In the genomic region with DNA sequence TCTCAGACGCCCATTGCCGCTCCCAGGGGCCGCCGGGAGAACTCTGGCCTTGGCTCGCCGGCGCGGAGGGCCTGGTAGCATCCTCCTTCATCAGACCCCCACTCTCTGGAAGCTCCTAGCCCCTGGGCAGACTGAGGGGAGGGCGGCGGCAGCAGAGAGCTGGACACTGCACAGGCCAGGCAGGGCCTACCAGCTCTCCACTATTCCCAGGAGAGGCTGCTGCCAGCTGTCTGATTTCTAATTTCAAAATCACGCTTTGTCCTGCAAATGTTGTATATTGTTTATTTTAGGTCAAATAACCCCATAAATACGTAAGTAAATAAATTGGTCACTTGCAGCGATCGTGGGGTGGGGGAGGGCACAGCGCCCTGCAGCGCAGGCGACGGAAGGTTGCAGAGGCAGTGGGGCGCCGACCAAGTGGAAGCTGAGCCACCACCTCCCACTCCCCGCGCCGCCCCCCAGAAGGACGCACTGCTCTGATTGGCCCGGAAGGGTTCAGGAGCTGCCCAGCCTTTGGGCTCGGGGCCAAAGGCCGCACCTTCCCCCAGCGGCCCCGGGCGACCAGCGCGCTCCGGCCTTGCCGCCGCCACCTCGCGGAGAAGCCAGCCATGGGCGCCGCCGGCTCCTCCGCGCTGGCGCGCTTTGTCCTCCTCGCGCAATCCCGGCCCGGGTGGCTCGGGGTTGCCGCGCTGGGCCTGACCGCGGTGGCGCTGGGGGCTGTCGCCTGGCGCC, we compare ENCODE assay signal across 8 cellular contexts. TPM values are rescaled to one million over a fixed set of nuclear protein-coding genes. Genes with fewer than 3 reads are reported as not detected.
DNase-seq lines count a peak whose midpoint lies in the region; ATAC-seq and TF ChIP-seq lines count a peak whose summit lies in the region.

Gene MTARC1 (plus strand): TSS at position 577 of the 732 bp plus-strand sequence. CDS start 32 bp downstream, at position 609.

- no peaks in the 10 kb centered on the region for H3K9me3 Mint-ChIP-seq in activated T-cell treated with anti-CD3 and anti-CD28 coated beads, Interleukin-2, amount 50 U/mL, for 4 hours

- H3K4me1 Mint-ChIP-seq in activated T-cell treated with anti-CD3 and anti-CD28 coated beads, Interleukin-2, amount 50 U/mL, for 4 hours (ENCODE audit: low read depth) = peaks cover 3% of the 10 kb centered on the region

- intact Hi-C loops in ascending aorta (cut with DNase I) (loop anchor here (5.0 kb wide), 1 partner anchor 54 kb away; no protein-coding TSS in a partner anchor), psoas muscle (cut with DNase I) (no loop called here)

- H3K4me3 Mint-ChIP-seq in activated T-cell treated with anti-CD3 and anti-CD28 coated beads, Interleukin-2, amount 50 U/mL, for 4 hours = no peak within 1 kb of the TSS

- H3K27ac ChIP-seq in ascending aorta = peak within 1 kb of the TSS; percentile 73 to 77
- peak within 1 kb of the TSS; percentile 76 for H3K27ac ChIP-seq in psoas muscle

- ATAC-seq in activated T-cell treated with anti-CD3 and anti-CD28 coated beads, Interleukin-2, amount 50 U/mL, for 4 hours = peak; percentile 38 to 70
- peak; percentile 48 for ATAC-seq in HG02970 (IDR thresholded peaks at IDR 0.05; ENCODE audit: low FRiP score, unreplicated experiment)
- ATAC-seq in psoas muscle = peak; percentile 77 to 94 (median 88)

- H3K36me3 ChIP-seq in ascending aorta (no peaks in the 10 kb centered on the region), psoas muscle (ENCODE audit: insufficient read depth in 1 of 2, low read depth in 1 of 2) (peaks cover 0 to 28% of the 10 kb centered on the region in 2 donors)

- H3K9me3 ChIP-seq in ascending aorta (no peaks in the 10 kb centered on the region), psoas muscle (no peaks in the 10 kb centered on the region)

- H3K27me3 Mint-ChIP-seq in activated T-cell treated with anti-CD3 and anti-CD28 coated beads, Interleukin-2, amount 50 U/mL, for 4 hours (ENCODE audit: low read depth) = peaks cover 53% of the 10 kb centered on the region

- 1 to 3% (median 1%) methylated on average over 39 to 56 of the region's 56 CpGs for WGBS in psoas muscle, 3 donors

- H3K4me3 ChIP-seq in ascending aorta (peak within 1 kb of the TSS; percentile 78), psoas muscle (peak within 1 kb of the TSS; percentile 75)

- no peaks in the 10 kb centered on the region for H3K36me3 Mint-ChIP-seq in activated T-cell treated with anti-CD3 and anti-CD28 coated beads, Interleukin-2, amount 50 U/mL, for 4 hours (ENCODE audit: insufficient read depth)

- peak in 1 of 3 experiments; percentile 5 for TF ChIP-seq CTCF in ascending aorta (IDR thresholded peaks at IDR 0.05)
- TF ChIP-seq CTCF in psoas muscle (IDR thresholded peaks at IDR 0.05) = peak; percentile 27

- H3K27me3 ChIP-seq in ascending aorta = no peaks in the 10 kb centered on the region
- H3K27me3 ChIP-seq in psoas muscle (ENCODE audit: insufficient read depth in 3 of 3, low read length in 2 of 3) = no peaks in the 10 kb centered on the region

- peaks cover 7 to 18% of the 10 kb centered on the region in 2 donors for H3K4me1 ChIP-seq in ascending aorta
- peaks cover 13% of the 10 kb centered on the region for H3K4me1 ChIP-seq in psoas muscle

- DNase-seq in activated T-cell treated with anti-CD3 and anti-CD28 coated beads, Interleukin-2, amount 50 U/mL, for 4 hours = no peak
- DNase-seq in activated T-cell treated with anti-CD3 and anti-CD28 coated beads for 4 hours (no peak), NCI-H2171 treated with DMSO at 0.1 percent for 48 hours (lab: John Stamatoyannopoulos, UW) (peak; percentile 75), ascending aorta (ENCODE audit: low spot score in 2 of 2) (peak in 1 of 2 donors; percentile 81), hippocampal formation (lab: John Stamatoyannopoulos, UW) (peak; percentile 37 to 39), psoas muscle (peak; percentile 72 to 83)
- no peak for DNase-seq in stimulated activated CD4-positive, alpha-beta T cell treated with anti-CD3 and anti-CD28 coated beads, Interleukin-1b, Interleukin-23, amount 100 ng/mL, for 48 hours

RNA-seq across cellular contexts. Expression of gene MTARC1, which starts in this region (rescaled TPM):
- under 1 TPM in 2 of 3 donors, not detected in 1; 0.26 to 0.27 TPM for total RNA-seq in activated T-cell treated with anti-CD3 and anti-CD28 coated beads, Interleukin-2, amount 50 U/mL, for 4 hours
- 2.2 TPM for total RNA-seq in ascending aorta
- 1 to 10 TPM; 2.7 to 6.4 (median 4.0) TPM for total RNA-seq in psoas muscle
- 1 to 10 TPM; 1.7 to 3.8 (median 2.7) TPM for polyA plus RNA-seq in psoas muscle

Comparison
In these comparisons a context has a peak if more than half of its experiments do, and no peak if none do; other contexts are left out.
1. Peak in ATAC-seq in activated T-cell treated with anti-CD3 and anti-CD28 coated beads, Interleukin-2, amount 50 U/mL, for 4 hours; RNA of the gene not detected or under 1 TPM.
2. DNase-seq: peak in NCI-H2171 treated with DMSO at 0.1 percent for 48 hours (single experiment), hippocampal formation (2 of 2) and psoas muscle (2 of 2); none in activated T-cell treated with anti-CD3 and anti-CD28 coated beads, Interleukin-2, amount 50 U/mL, for 4 hours (single experiment), activated T-cell treated with anti-CD3 and anti-CD28 coated beads for 4 hours (single experiment) and stimulated activated CD4-positive, alpha-beta T cell treated with anti-CD3 and anti-CD28 coated beads, Interleukin-1b, Interleukin-23, amount 100 ng/mL, for 48 hours (single experiment).
3. Peak in every context shown above with its lines, with median percentiles within 50 percentile points of each other: ATAC-seq.